Comparison of ENCODE assay signal across 8 cellular contexts in the genomic region with DNA sequence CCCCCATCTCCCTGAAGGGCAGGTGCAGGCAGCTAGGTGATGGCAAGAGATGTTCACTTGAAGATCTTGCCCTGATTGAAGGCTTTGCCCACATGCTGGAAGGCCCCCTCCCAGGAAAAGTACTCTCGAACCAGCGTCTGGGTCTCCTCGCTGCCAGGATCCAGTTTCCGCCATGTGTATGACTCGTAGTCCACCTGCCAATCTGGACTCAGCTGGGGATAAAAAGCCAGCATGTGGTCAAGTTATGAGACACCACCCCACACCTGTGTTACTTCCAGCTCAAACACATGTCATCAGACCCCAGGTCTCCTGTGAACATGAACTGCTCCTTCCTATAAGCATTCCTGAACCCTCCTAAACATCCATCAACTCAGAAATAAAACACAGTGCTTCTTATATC. TPM values are rescaled to one million over a fixed set of nuclear protein-coding genes. Genes with fewer than 3 reads are reported as not detected.
DNase-seq lines count a peak whose midpoint lies in the region; ATAC-seq and TF ChIP-seq lines count a peak whose summit lies in the region.
"Not testable (repeated sequence)": the region's sequence is repeated elsewhere in the genome, so short reads cannot be mapped to it uniquely, and the experiment has no call there.

No MANE protein-coding gene starts in this region.

- H3K9me3 Mint-ChIP-seq in T-helper 2 cell treated with Interferon-gamma antibody and Interleukin-4, amounts not matched to agents 5 μg/mL and 100 μg/mL, for 36 hours; activated naive CD8-positive, alpha-beta T cell treated with anti-CD3 and anti-CD28 coated beads, Interleukin-2, amount 10 ng/mL, durations not matched to agents 7 days and 5 days; endodermal cell; nephron; stimulated activated naive CD8-positive, alpha-beta T cell treated with anti-CD3 and anti-CD28 coated beads, Interleukin-15, Interleukin-2, amounts not matched to agents 100 ng/mL and 50 ng/mL, for 24 hours: not testable (repeated sequence)

- not testable (repeated sequence) for H3K9ac ChIP-seq in endodermal cell (ENCODE audit: extremely low read depth, low read length, poor library complexity, severe bottlenecking)

- peaks cover 50% of the 10 kb centered on the region for H3K36me3 Mint-ChIP-seq in T-helper 2 cell treated with Interferon-gamma antibody and Interleukin-4, amounts not matched to agents 5 μg/mL and 100 μg/mL, for 36 hours (ENCODE audit: low read depth)
- H3K36me3 Mint-ChIP-seq in activated naive CD8-positive, alpha-beta T cell treated with anti-CD3 and anti-CD28 coated beads, Interleukin-2, amount 10 ng/mL, durations not matched to agents 7 days and 5 days = peaks cover 21% of the 10 kb centered on the region
- peaks cover 60% of the 10 kb centered on the region for H3K36me3 Mint-ChIP-seq in endodermal cell (ENCODE audit: low read depth)
- H3K36me3 Mint-ChIP-seq in nephron (ENCODE audit: low read depth) = peaks cover 49% of the 10 kb centered on the region
- H3K36me3 Mint-ChIP-seq in stimulated activated naive CD8-positive, alpha-beta T cell treated with anti-CD3 and anti-CD28 coated beads, Interleukin-15, Interleukin-2, amounts not matched to agents 100 ng/mL and 50 ng/mL, for 24 hours (ENCODE audit: low read depth) = peaks cover 65% of the 10 kb centered on the region

- not testable (repeated sequence) for ATAC-seq in activated naive CD8-positive, alpha-beta T cell treated with anti-CD3 and anti-CD28 coated beads, Interleukin-2, amount 10 ng/mL, durations not matched to agents 7 days and 5 days (ENCODE audit: low read depth)

- CTCF ChIA-PET in AG04450 (lab: Charles Lee) = interaction anchor here (0.7 to 7.9 kb wide), 11 partner anchors 8 to 166 kb away, joined by 3 to 120 read pairs (median 12); partner anchors contain the start of genes AHNAK and SCGB1A1

- TF ChIP-seq CTCF in AG04450 (IDR thresholded peaks at IDR 0.05; ENCODE audit: low read depth, low read length); endodermal cell (conservative IDR thresholded peaks at IDR 0.05); nephron (IDR thresholded peaks at IDR 0.05; ENCODE audit: unreplicated experiment in 3 of 3): not testable (repeated sequence)

- H3K27ac ChIP-seq in AG04450 (ENCODE audit: low read depth, low read length) = peak overlapping the region; percentile 61
- H3K27ac ChIP-seq in KOPT-K1 (ENCODE audit: low read depth, low read length, poor library complexity, severe bottlenecking) = peak overlapping the region; percentile 22
- not testable (repeated sequence) for H3K27ac ChIP-seq in endodermal cell (ENCODE audit: low read depth, low read length)

- H3K27me3 ChIP-seq in AG04450 (ENCODE audit: control insufficient read depth, insufficient read depth, low read length); endodermal cell (ENCODE audit: control insufficient read depth, insufficient read depth, low read length, poor library complexity, severe bottlenecking): not testable (repeated sequence)

- peak overlapping the region; percentile 46 for H3K4me3 Mint-ChIP-seq in T-helper 2 cell treated with Interferon-gamma antibody and Interleukin-4, amounts not matched to agents 5 μg/mL and 100 μg/mL, for 36 hours
- H3K4me3 Mint-ChIP-seq in activated naive CD8-positive, alpha-beta T cell treated with anti-CD3 and anti-CD28 coated beads, Interleukin-2, amount 10 ng/mL, durations not matched to agents 7 days and 5 days; nephron: not testable (repeated sequence)
- peak overlapping the region; percentile 38 for H3K4me3 Mint-ChIP-seq in endodermal cell
- H3K4me3 Mint-ChIP-seq in stimulated activated naive CD8-positive, alpha-beta T cell treated with anti-CD3 and anti-CD28 coated beads, Interleukin-15, Interleukin-2, amounts not matched to agents 100 ng/mL and 50 ng/mL, for 24 hours = peak overlapping the region; percentile 47

- peaks cover 21% of the 10 kb centered on the region for H3K4me1 ChIP-seq in endodermal cell (ENCODE audit: control insufficient read depth, insufficient read depth, low read length)

- peak overlapping the region; percentile 80 for H3K27ac Mint-ChIP-seq in T-helper 2 cell treated with Interferon-gamma antibody and Interleukin-4, amounts not matched to agents 5 μg/mL and 100 μg/mL, for 36 hours
- H3K27ac Mint-ChIP-seq in activated naive CD8-positive, alpha-beta T cell treated with anti-CD3 and anti-CD28 coated beads, Interleukin-2, amount 10 ng/mL, durations not matched to agents 7 days and 5 days = peak overlapping the region; percentile 17
- peak overlapping the region; percentile 93 for H3K27ac Mint-ChIP-seq in endodermal cell
- peak overlapping the region; percentile 57 to 81 (median 75) for H3K27ac Mint-ChIP-seq in nephron
- H3K27ac Mint-ChIP-seq in stimulated activated naive CD8-positive, alpha-beta T cell treated with anti-CD3 and anti-CD28 coated beads, Interleukin-15, Interleukin-2, amounts not matched to agents 100 ng/mL and 50 ng/mL, for 24 hours = peak overlapping the region; percentile 87

- not testable (repeated sequence) for H3K27me3 Mint-ChIP-seq in T-helper 2 cell treated with Interferon-gamma antibody and Interleukin-4, amounts not matched to agents 5 μg/mL and 100 μg/mL, for 36 hours (ENCODE audit: low read depth); activated naive CD8-positive, alpha-beta T cell treated with anti-CD3 and anti-CD28 coated beads, Interleukin-2, amount 10 ng/mL, durations not matched to agents 7 days and 5 days; endodermal cell (ENCODE audit: insufficient read depth); nephron (ENCODE audit: low read depth); stimulated activated naive CD8-positive, alpha-beta T cell treated with anti-CD3 and anti-CD28 coated beads, Interleukin-15, Interleukin-2, amounts not matched to agents 100 ng/mL and 50 ng/mL, for 24 hours

- H3K4me3 ChIP-seq in AG04450 (ENCODE audit: low read depth, low read length); endodermal cell (ENCODE audit: low read length): not testable (repeated sequence)

- POLR2A ChIA-PET in AG04450 (lab: Yijun Ruan, JAX) = interaction anchor here (0.9 to 2.0 kb wide), 3 partner anchors 13 to 165 kb away, joined by 5 to 29 read pairs (median 9); partner anchors contain the start of genes AHNAK and EEF1G
- POLR2A ChIA-PET in activated naive CD8-positive, alpha-beta T cell treated with anti-CD3 and anti-CD28 coated beads, Interleukin-2, amount 10 ng/mL, durations not matched to agents 7 days and 5 days (lab: Charles Lee) = interaction anchor here (1.1 to 3.2 kb wide), 8 partner anchors 10 to 166 kb away, joined by 3 to 21 read pairs (median 4); partner anchors contain the start of genes AHNAK, EEF1G and TUT1

- WGBS in endodermal cell (ENCODE audit: insufficient coverage in 1 of 2, insufficient read length in 1 of 2), 2 experiments = 90 to 98% methylated on average over 5 of the region's 5 CpGs

- H3K36me3 ChIP-seq in KOPT-K1 (ENCODE audit: insufficient read depth, low read length) = peaks cover 75% of the 10 kb centered on the region
- H3K36me3 ChIP-seq in endodermal cell (ENCODE audit: control insufficient read depth, insufficient read depth, low read length) = peaks cover 61% of the 10 kb centered on the region

- DNase-seq in AG04450 (ENCODE audit: low read depth, low spot score); T-helper 2 cell treated with Interferon-gamma antibody and Interleukin-4, amounts not matched to agents 5 μg/mL and 100 μg/mL, for 36 hours (ENCODE audit: low spot score); activated naive CD8-positive, alpha-beta T cell treated with anti-CD3 and anti-CD28 coated beads, Interleukin-2, amount 10 ng/mL, durations not matched to agents 7 days and 5 days; endodermal cell: not testable (repeated sequence)
- peak; percentile 46 for DNase-seq in islet precursor cell

- peaks cover 56% of the 10 kb centered on the region for H3K4me1 Mint-ChIP-seq in T-helper 2 cell treated with Interferon-gamma antibody and Interleukin-4, amounts not matched to agents 5 μg/mL and 100 μg/mL, for 36 hours (ENCODE audit: low read depth)
- peaks cover 54% of the 10 kb centered on the region for H3K4me1 Mint-ChIP-seq in activated naive CD8-positive, alpha-beta T cell treated with anti-CD3 and anti-CD28 coated beads, Interleukin-2, amount 10 ng/mL, durations not matched to agents 7 days and 5 days
- peaks cover 55% of the 10 kb centered on the region for H3K4me1 Mint-ChIP-seq in endodermal cell
- H3K4me1 Mint-ChIP-seq in nephron = peaks cover 57% of the 10 kb centered on the region
- peaks cover 84% of the 10 kb centered on the region for H3K4me1 Mint-ChIP-seq in stimulated activated naive CD8-positive, alpha-beta T cell treated with anti-CD3 and anti-CD28 coated beads, Interleukin-15, Interleukin-2, amounts not matched to agents 100 ng/mL and 50 ng/mL, for 24 hours (ENCODE audit: low read depth)

- not testable (repeated sequence) for H3K9me3 ChIP-seq in AG04450 (ENCODE audit: control insufficient read depth, insufficient read depth, low read length); KOPT-K1 (ENCODE audit: insufficient read depth, low read length, poor library complexity, severe bottlenecking); endodermal cell (ENCODE audit: control insufficient read depth, low read length)

RNA-seq across cellular contexts. Expression of gene AHNAK, which starts 13.0 kb away (rescaled TPM):
- polyA plus RNA-seq in AG04450 (2011; rRNA removed) = 231 and 243 TPM in 2 replicates
- 780 and 843 TPM in 2 replicates for polyA minus RNA-seq in AG04450 (2011; rRNA and poly(A)+ RNA removed)
- 100 to 1,000 TPM; 278 to 344 TPM for total RNA-seq in activated naive CD8-positive, alpha-beta T cell treated with anti-CD3 and anti-CD28 coated beads, Interleukin-2, amount 10 ng/mL, durations not matched to agents 7 days and 5 days
- 100 to 1,000 TPM; 109 to 165 TPM for total RNA-seq in endodermal cell
- 18.4 TPM for polyA plus RNA-seq in endodermal cell (2013, experiment 1 of 2)
- polyA plus RNA-seq in endodermal cell (2013, experiment 2 of 2) = 24.8 TPM

RNA-seq across cellular contexts. Expression of gene EEF1G, which starts 14.1 kb away (rescaled TPM):
- 2,186 and 2,474 TPM in 2 replicates for polyA plus RNA-seq in AG04450 (2011; rRNA removed)
- polyA minus RNA-seq in AG04450 (2011; rRNA and poly(A)+ RNA removed) = 1,515 and 1,839 TPM in 2 replicates
- 1,000 to 10,000 TPM; 1,132 to 1,152 TPM for total RNA-seq in activated naive CD8-positive, alpha-beta T cell treated with anti-CD3 and anti-CD28 coated beads, Interleukin-2, amount 10 ng/mL, durations not matched to agents 7 days and 5 days
- total RNA-seq in endodermal cell = 1,000 to 10,000 TPM; 1,705 to 1,818 TPM
- polyA plus RNA-seq in endodermal cell (2013, experiment 1 of 2) = 2,069 TPM
- polyA plus RNA-seq in endodermal cell (2013, experiment 2 of 2) = 1,897 TPM

RNA-seq across cellular contexts. Expression of gene TUT1, which starts 31.7 kb away (rescaled TPM):
- 7.8 and 9.0 TPM in 2 replicates for polyA plus RNA-seq in AG04450 (2011; rRNA removed)
- 6.3 and 6.4 TPM in 2 replicates for polyA minus RNA-seq in AG04450 (2011; rRNA and poly(A)+ RNA removed)
- 10 to 100 TPM; 27.2 to 38.2 TPM for total RNA-seq in activated naive CD8-positive, alpha-beta T cell treated with anti-CD3 and anti-CD28 coated beads, Interleukin-2, amount 10 ng/mL, durations not matched to agents 7 days and 5 days
- 10 to 100 TPM; 16.0 to 33.5 TPM for total RNA-seq in endodermal cell
- 22.9 TPM for polyA plus RNA-seq in endodermal cell (2013, experiment 1 of 2)
- polyA plus RNA-seq in endodermal cell (2013, experiment 2 of 2) = 19.0 TPM

RNA-seq across cellular contexts. Expression of gene MTA2, which starts 42.0 kb away (rescaled TPM):
- 22.9 and 36.7 TPM in 2 replicates for polyA plus RNA-seq in AG04450 (2011; rRNA removed)
- polyA minus RNA-seq in AG04450 (2011; rRNA and poly(A)+ RNA removed) = 63.1 and 79.4 TPM in 2 replicates
- total RNA-seq in activated naive CD8-positive, alpha-beta T cell treated with anti-CD3 and anti-CD28 coated beads, Interleukin-2, amount 10 ng/mL, durations not matched to agents 7 days and 5 days = 100 to 1,000 TPM; 231 to 233 TPM
- 100 to 1,000 TPM; 131 to 155 TPM for total RNA-seq in endodermal cell
- polyA plus RNA-seq in endodermal cell (2013, experiment 1 of 2) = 118 TPM
- polyA plus RNA-seq in endodermal cell (2013, experiment 2 of 2) = 114 TPM

RNA-seq across cellular contexts. Expression of gene EML3, which starts 52.9 kb away (rescaled TPM):
- polyA plus RNA-seq in AG04450 (2011; rRNA removed) = 17.1 and 18.6 TPM in 2 replicates
- polyA minus RNA-seq in AG04450 (2011; rRNA and poly(A)+ RNA removed) = 15.8 and 18.9 TPM in 2 replicates
- 100 to 1,000 TPM; 183 to 185 TPM for total RNA-seq in activated naive CD8-positive, alpha-beta T cell treated with anti-CD3 and anti-CD28 coated beads, Interleukin-2, amount 10 ng/mL, durations not matched to agents 7 days and 5 days
- total RNA-seq in endodermal cell = 10 to 100 TPM; 51.5 to 57.7 TPM
- polyA plus RNA-seq in endodermal cell (2013, experiment 1 of 2) = 27.2 TPM
- 23.1 TPM for polyA plus RNA-seq in endodermal cell (2013, experiment 2 of 2)

Comparison
In these comparisons a context has a peak if more than half of its experiments do, and no peak if none do; other contexts are left out.
1. H3K27ac Mint-ChIP-seq: peak in every context shown above with its lines; median percentile 93 in endodermal cell; 87 in stimulated activated naive CD8-positive, alpha-beta T cell treated with anti-CD3 and anti-CD28 coated beads, Interleukin-15, Interleukin-2, amounts not matched to agents 100 ng/mL and 50 ng/mL, for 24 hours; 80 in T-helper 2 cell treated with Interferon-gamma antibody and Interleukin-4, amounts not matched to agents 5 μg/mL and 100 μg/mL, for 36 hours; 75 in nephron; 17 in activated naive CD8-positive, alpha-beta T cell treated with anti-CD3 and anti-CD28 coated beads, Interleukin-2, amount 10 ng/mL, durations not matched to agents 7 days and 5 days.